ENCODE assay signal across 1 cellular context in genomic region chr3:45103334-45103733, GRCh38.
TF ChIP-seq lines count a peak whose summit lies in the region.

No MANE protein-coding gene starts in this region.

TF ChIP-seq in HEK293T, 16 proteins besides CTCF, POLR2A, EP300 and RAD21 (continued from another document):
- TF ChIP-seq HDGF (IDR thresholded peaks at IDR 0.05; ENCODE audit: borderline replicate concordance) (no peak), PKNOX1 (IDR thresholded peaks at IDR 0.05) (no peak), FOXK2 (IDR thresholded peaks at IDR 0.05) (no peak), ELF4 (IDR thresholded peaks at IDR 0.05) (no peak), SUZ12 (IDR thresholded peaks at IDR 0.05) (no peak), LEF1 (IDR thresholded peaks at IDR 0.05; ENCODE audit: borderline replicate concordance) (no peak)
